14 cellular contexts compared by ENCODE assay signal in the genomic region with DNA sequence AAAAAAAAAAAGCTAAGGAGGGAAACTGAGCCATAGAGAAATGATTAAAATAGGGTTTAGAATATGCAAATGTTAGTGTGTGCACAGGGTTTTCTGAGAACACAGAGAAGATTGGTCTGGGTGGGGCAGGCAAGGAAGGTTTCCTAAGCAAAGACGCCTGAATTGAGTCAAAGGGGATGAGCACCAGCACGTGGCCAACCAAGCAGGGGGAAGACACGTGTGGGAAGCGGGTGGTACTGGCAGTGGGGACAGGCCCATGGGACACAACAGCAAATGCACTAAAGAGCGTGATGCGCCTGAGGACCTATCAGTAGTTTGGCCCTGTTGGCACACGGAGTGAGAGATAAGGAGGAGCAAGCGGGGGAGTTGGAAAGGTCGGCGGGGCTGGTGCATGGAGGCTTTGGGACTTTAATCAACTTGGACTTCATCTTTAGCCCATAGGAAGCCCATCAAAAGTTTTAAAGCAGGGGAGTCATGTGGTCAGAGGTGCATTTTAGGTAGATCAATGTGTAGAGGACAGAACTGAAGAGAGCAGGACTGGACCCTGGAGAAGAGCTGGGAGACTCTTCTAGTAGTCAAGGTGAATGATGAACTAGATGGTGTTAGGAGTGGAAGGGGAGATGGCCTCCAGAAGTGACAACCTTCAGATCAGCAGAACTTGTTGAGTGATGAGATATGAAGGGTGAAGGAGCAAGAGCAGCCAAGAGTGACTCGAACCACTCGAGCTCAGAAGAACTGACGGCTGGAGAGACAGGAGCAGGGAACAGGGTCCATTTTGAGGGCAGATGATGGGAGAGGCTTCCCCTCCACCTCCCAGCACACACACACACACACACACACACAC.
"Had no signal": no experiment of that assay in that cellular context is flagged by ENCODE, and none has a peak within 500 bp of the region (broad histone marks: within the 10 kb centered on the region; RNA-seq: fewer than 3 reads in every experiment).

No MANE protein-coding gene starts in this region.

- H3K36me3 Mint-ChIP-seq: activated naive CD8-positive, alpha-beta T cell had no signal

- DNase-seq: activated CD4-positive, alpha-beta T cell treated with anti-CD3 and anti-CD28 coated beads for 1 hour; activated CD4-positive, alpha-beta T cell treated with anti-CD3 and anti-CD28 coated beads, Interleukin-2, amount 50 U/mL, for 48 hours; activated effector memory CD4-positive, alpha-beta T cell treated with anti-CD3 and anti-CD28 coated beads, Interleukin-2, amount 50 U/mL, for 16 hours; activated T-cell treated with anti-CD3 and anti-CD28 coated beads, Interleukin-2, amount 50 U/mL, for 4 hours; amygdala; ovary; stimulated activated CD4-positive, alpha-beta T cell treated with anti-CD3 and anti-CD28 coated beads, Interleukin-4, amount 100 ng/mL, for 4 hours; stimulated activated naive CD8-positive, alpha-beta T cell treated with anti-CD3 and anti-CD28 coated beads, Interleukin-15, amount 100 ng/mL, for 72 hours; uterus had no signal

- H3K27ac Mint-ChIP-seq: activated naive CD8-positive, alpha-beta T cell; stimulated activated naive CD8-positive, alpha-beta T cell treated with anti-CD3 and anti-CD28 coated beads, Interleukin-15, amount 100 ng/mL, for 72 hours; T-helper 2 cell treated with Interferon-gamma antibody and Interleukin-4, amounts not matched to agents 5 μg/mL and 100 μg/mL, for 36 hours had no signal

- H3K9me3 ChIP-seq: gastroesophageal sphincter, ovary, uterus had no signal

- H3K4me3 Mint-ChIP-seq: activated naive CD8-positive, alpha-beta T cell; activated T-cell treated with anti-CD3 and anti-CD28 coated beads, Interleukin-2, amount 50 U/mL, for 4 hours; nephron; stimulated activated naive CD8-positive, alpha-beta T cell treated with anti-CD3 and anti-CD28 coated beads, Interleukin-15, amount 100 ng/mL, for 72 hours; T-helper 2 cell treated with Interferon-gamma antibody and Interleukin-4, amounts not matched to agents 5 μg/mL and 100 μg/mL, for 36 hours had no signal

- H3K4me1 Mint-ChIP-seq: stimulated activated naive CD8-positive, alpha-beta T cell treated with anti-CD3 and anti-CD28 coated beads, Interleukin-15, amount 100 ng/mL, for 72 hours had no signal

- H3K9me3 Mint-ChIP-seq: activated T-cell treated with anti-CD3 and anti-CD28 coated beads, Interleukin-2, amount 50 U/mL, for 4 hours; nephron; stimulated activated naive CD8-positive, alpha-beta T cell treated with anti-CD3 and anti-CD28 coated beads, Interleukin-15, amount 100 ng/mL, for 72 hours; T-helper 2 cell treated with Interferon-gamma antibody and Interleukin-4, amounts not matched to agents 5 μg/mL and 100 μg/mL, for 36 hours had no signal

- H3K27me3 ChIP-seq: brain microvascular endothelial cell, ovary, uterus had no signal

- H3K4me3 ChIP-seq: gastroesophageal sphincter, ovary, uterus had no signal

- H3K4me1 ChIP-seq: uterus had no signal

- ATAC-seq: activated T-cell treated with anti-CD3 and anti-CD28 coated beads, Interleukin-2, amount 50 U/mL, for 4 hours; gastroesophageal sphincter; stimulated activated naive CD8-positive, alpha-beta T cell treated with anti-CD3 and anti-CD28 coated beads, Interleukin-15, amount 100 ng/mL, for 72 hours had no signal

- H3K36me3 ChIP-seq: brain microvascular endothelial cell, gastroesophageal sphincter, ovary, uterus had no signal

- H3K27ac ChIP-seq: brain microvascular endothelial cell, gastroesophageal sphincter, ovary had no signal
